In the genomic region with DNA sequence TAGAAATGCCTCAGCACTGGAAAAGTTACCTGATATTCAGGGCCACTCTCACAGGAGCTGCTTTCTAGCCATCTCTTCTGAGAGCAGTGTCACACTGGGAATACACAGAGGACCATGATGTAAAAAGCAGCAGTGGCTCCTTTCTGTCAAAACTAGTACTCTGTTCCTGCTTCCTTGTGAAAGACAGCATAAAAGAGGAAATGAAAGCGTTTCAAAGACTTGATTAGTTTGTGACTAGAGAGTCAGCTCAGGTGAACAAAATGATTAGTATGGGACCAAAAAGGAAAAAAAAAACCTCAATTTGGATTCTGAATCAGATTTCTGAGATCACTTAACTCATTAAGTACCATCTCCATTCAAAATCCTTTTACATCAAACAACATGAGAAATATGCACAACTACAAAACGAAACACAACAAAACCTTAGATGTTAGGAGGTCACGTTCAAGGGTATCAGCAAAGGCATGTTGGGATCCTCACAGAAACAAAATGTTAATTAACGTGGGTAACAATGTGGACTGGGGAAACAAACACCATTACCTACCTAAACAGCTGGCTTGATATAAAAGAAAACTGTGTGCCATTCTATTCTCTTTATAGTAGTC, we compare ENCODE assay signal across 9 cellular contexts.
DNase-seq lines count a peak whose midpoint lies in the region; ATAC-seq and TF ChIP-seq lines count a peak whose summit lies in the region.
"Had no signal": no experiment of that assay in that cellular context is flagged by ENCODE, and none has a peak within 500 bp of the region (broad histone marks: within the 10 kb centered on the region; RNA-seq: fewer than 3 reads in every experiment).

No MANE protein-coding gene starts in this region.

- ATAC-seq in GM18505 (IDR thresholded peaks at IDR 0.05; ENCODE audit: unreplicated experiment) (peak; percentile 82), GM21576 (IDR thresholded peaks at IDR 0.05; ENCODE audit: unreplicated experiment) (peak; percentile 93), HG03439 (IDR thresholded peaks at IDR 0.05; ENCODE audit: unreplicated experiment) (peak; percentile 90)

- H3K27ac ChIP-seq in endodermal cell (ENCODE audit: low read depth, low read length): no peak overlapping the region
- H3K27ac ChIP-seq in osteoblast (ENCODE audit: low read depth, low read length): no peak overlapping the region
- H3K27ac ChIP-seq in A673 (ENCODE audit: low read depth, low read length, poor library complexity, severe bottlenecking): no peak overlapping the region
- no peak overlapping the region for H3K27ac ChIP-seq in testis

- POLR2A ChIA-PET in A673 (lab: Charles Lee; ENCODE audit: low non-redundant PET): no interaction called here

- no peak overlapping the region for H2AFZ ChIP-seq in osteoblast (ENCODE audit: low read length)

- H3K4me2 ChIP-seq in osteoblast (ENCODE audit: insufficient read depth, low read length): no peak overlapping the region

- no peak for DNase-seq in endodermal cell
- no peak for DNase-seq in osteoblast (ENCODE audit: insufficient read length, low spot score, missing footprints)
- DNase-seq in A673 (ENCODE audit: low spot score): no peak
- no peak for DNase-seq in testis
- DNase-seq in stimulated activated CD4-positive, alpha-beta T cell treated with anti-CD3 and anti-CD28 coated beads, Interleukin-2, amount 100 ng/mL, for 48 hours: no peak

- intact Hi-C loops in A673 (cut with micrococcal nuclease; ENCODE audit: unreplicated experiment) (no loop called here), testis (cut with DNase I; ENCODE audit: low total_unique reads) (no loop called here)

- BruUV-seq in A673 (replicated peaks; lab: Mats Ljungman, UMichigan): no TSS peak

- TF ChIP-seq POLR2A in GM18505 (IDR thresholded peaks at IDR 0.05; ENCODE audit: borderline replicate concordance, extremely low read depth, insufficient read depth, insufficient read length): no peak
- TF ChIP-seq POLR2A in testis (IDR thresholded peaks at IDR 0.05): no peak

- CTCF ChIA-PET in A673 (lab: Charles Lee): no interaction called here

- H3K4me1 Mint-ChIP-seq in endodermal cell: peaks cover 60% of the 10 kb centered on the region
- H3K4me1 Mint-ChIP-seq: central memory CD8-positive, alpha-beta T cell had no signal

- H4K20me1 ChIP-seq in osteoblast (ENCODE audit: insufficient read depth, low read length): no peaks in the 10 kb centered on the region

- no peak for TF ChIP-seq CTCF in endodermal cell (conservative IDR thresholded peaks at IDR 0.05)
- TF ChIP-seq CTCF in osteoblast (IDR thresholded peaks at IDR 0.05; ENCODE audit: extremely low read depth, low read depth, low read length): no peak
- no peak for TF ChIP-seq CTCF in A673 (conservative IDR thresholded peaks at IDR 0.05; ENCODE audit: low read depth, low read length)
- TF ChIP-seq CTCF in testis (IDR thresholded peaks at IDR 0.05): no peak

- 82 to 86% methylated on average over 1 to 4 of the region's 4 CpGs for WGBS in endodermal cell (ENCODE audit: insufficient coverage in 1 of 2, insufficient read length in 1 of 2), 2 experiments
- WGBS in testis, 2 donors: 77 to 84% methylated on average over 4 of the region's 4 CpGs

- H3K27ac Mint-ChIP-seq in endodermal cell: peak overlapping the region; percentile 64

- H3K9ac ChIP-seq in endodermal cell (ENCODE audit: extremely low read depth, low read length, poor library complexity, severe bottlenecking): no peak overlapping the region

- H3K4me3 ChIP-seq in endodermal cell (ENCODE audit: low read length) (peak overlapping the region; percentile 13), osteoblast (ENCODE audit: insufficient read depth, low read length) (no peak overlapping the region), A673 (ENCODE audit: low read depth, low read length, poor library complexity, severe bottlenecking) (no peak overlapping the region), testis (no peak overlapping the region)

- no peaks in the 10 kb centered on the region for H3K36me3 ChIP-seq in endodermal cell (ENCODE audit: control insufficient read depth, insufficient read depth, low read length)
- no peaks in the 10 kb centered on the region for H3K36me3 ChIP-seq in osteoblast (ENCODE audit: insufficient read depth, low read length)
- no peaks in the 10 kb centered on the region for H3K36me3 ChIP-seq in A673 (ENCODE audit: insufficient read depth, low read length, poor library complexity, severe bottlenecking)
- no peaks in the 10 kb centered on the region for H3K36me3 ChIP-seq in testis (ENCODE audit: low read depth, missing control alignments)

- H3K36me3 Mint-ChIP-seq in endodermal cell (ENCODE audit: low read depth): peaks cover 10% of the 10 kb centered on the region

- no peaks in the 10 kb centered on the region for H3K27me3 Mint-ChIP-seq in endodermal cell (ENCODE audit: insufficient read depth)
- H3K27me3 Mint-ChIP-seq: central memory CD8-positive, alpha-beta T cell had no signal

- peaks cover 19% of the 10 kb centered on the region for H3K4me1 ChIP-seq in endodermal cell (ENCODE audit: control insufficient read depth, insufficient read depth, low read length)
- H3K4me1 ChIP-seq in osteoblast (ENCODE audit: insufficient read depth, low read length): no peaks in the 10 kb centered on the region
- H3K4me1 ChIP-seq in A673 (ENCODE audit: insufficient read depth, low read length, poor library complexity, severe bottlenecking): no peaks in the 10 kb centered on the region
- H3K4me1 ChIP-seq in testis: no peaks in the 10 kb centered on the region

- no peaks in the 10 kb centered on the region for H3K9me3 Mint-ChIP-seq in endodermal cell

- H3K79me2 ChIP-seq in osteoblast (ENCODE audit: insufficient read depth, low read length): no peaks in the 10 kb centered on the region

- H3K9me3 ChIP-seq in endodermal cell (ENCODE audit: control insufficient read depth, low read length) (no peaks in the 10 kb centered on the region), osteoblast (ENCODE audit: low read depth, low read length) (no peaks in the 10 kb centered on the region), A673 (ENCODE audit: low read depth, low read length, poor library complexity, severe bottlenecking) (no peaks in the 10 kb centered on the region), testis (no peaks in the 10 kb centered on the region)

- H3K4me3 Mint-ChIP-seq in endodermal cell: no peak overlapping the region
- H3K4me3 Mint-ChIP-seq: central memory CD8-positive, alpha-beta T cell had no signal

- H3K27me3 ChIP-seq in endodermal cell (ENCODE audit: control insufficient read depth, insufficient read depth, low read length, poor library complexity, severe bottlenecking) (no peaks in the 10 kb centered on the region), osteoblast (ENCODE audit: insufficient read depth, low read length) (no peaks in the 10 kb centered on the region), A673 (replicated peaks; ENCODE audit: insufficient read depth, low read depth, low read length, poor library complexity) (peaks cover 18% of the 10 kb centered on the region), testis (no peaks in the 10 kb centered on the region)
